8 cellular contexts compared by ENCODE assay signal in the genomic region with DNA sequence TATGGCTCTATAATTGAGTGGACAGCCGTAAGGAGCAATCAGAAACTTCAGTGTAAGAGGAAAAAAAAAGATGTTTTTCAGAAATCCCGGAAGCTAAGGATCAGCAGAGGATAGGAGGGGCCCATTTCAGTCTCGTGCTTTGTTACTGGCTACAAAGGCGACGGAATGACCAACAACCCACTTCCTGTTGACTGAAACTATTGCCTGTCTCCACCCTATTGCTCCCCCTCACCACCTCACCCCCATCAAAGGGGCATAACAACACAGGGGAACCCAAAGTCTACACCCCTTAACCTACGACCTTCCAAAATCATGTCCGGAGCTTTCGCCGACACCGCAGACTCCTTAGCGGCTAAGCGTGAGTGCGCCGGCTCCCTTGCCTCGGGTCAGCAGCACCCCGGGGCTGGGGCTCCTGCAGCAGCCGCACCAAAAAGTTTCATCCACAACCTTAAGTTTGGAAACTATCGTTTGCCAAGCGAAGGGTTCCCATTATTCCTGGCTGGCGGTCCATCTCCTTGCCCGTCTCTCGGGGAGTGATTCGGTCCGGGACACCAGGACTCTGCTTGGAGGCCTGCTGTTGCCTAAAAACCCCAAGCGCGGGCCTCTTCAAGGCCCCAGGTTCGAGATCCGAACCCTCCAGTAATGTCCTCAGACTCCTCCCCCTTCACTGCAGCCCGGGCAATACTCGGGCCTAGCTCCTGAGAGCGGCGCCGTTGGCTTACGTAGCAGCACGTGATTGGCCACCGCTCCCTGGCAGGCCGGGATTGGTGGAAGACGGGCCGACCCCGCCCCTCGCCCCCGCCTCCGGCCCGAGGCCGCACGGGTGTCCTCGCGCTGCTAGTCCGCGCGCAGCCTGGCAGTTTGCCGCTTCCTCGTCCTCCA. TPM values are rescaled to one million over a fixed set of nuclear protein-coding genes. Genes with fewer than 3 reads are reported as not detected.
A peak's percentile ranks its signal among the peaks of the same experiment; 100 is the strongest.
DNase-seq lines count a peak whose midpoint lies in the region; TF ChIP-seq lines count a peak whose summit lies in the region.

A gene (plus strand): TSS at position 840 of the 882 bp plus-strand sequence. CDS start 53 bp downstream, outside the sequence.

- H3K27me3 ChIP-seq in H9 (ENCODE audit: insufficient read depth, low read length), result no peaks in the 10 kb centered on the region
- H3K27me3 ChIP-seq in MG63, result no peaks in the 10 kb centered on the region

- H3K23ac ChIP-seq in H9 (ENCODE audit: insufficient read length, low read depth, low read length), result no peak within 1 kb of the TSS

- H3K14ac ChIP-seq in H9 (ENCODE audit: insufficient read depth, low read length), result peak within 1 kb of the TSS; percentile 90

- no peak within 1 kb of the TSS for H4K8ac ChIP-seq in H9 (replicated peaks; ENCODE audit: insufficient read length, low read depth, low read length)

- H3T11ph ChIP-seq in H9 (ENCODE audit: low read length), result no peak within 1 kb of the TSS

- H2AK5ac ChIP-seq in H9 (ENCODE audit: insufficient read length, low read length), result no peak within 1 kb of the TSS

- peaks cover 10% of the 10 kb centered on the region for H3K23me2 ChIP-seq in H9 (ENCODE audit: insufficient read length, low read depth, low read length, poor library complexity, severe bottlenecking)

- H3K56ac ChIP-seq in H9 (ENCODE audit: insufficient read length, low read depth, low read length), result peak within 1 kb of the TSS; percentile 5

- H3K4me3 ChIP-seq in MG63 (peak within 1 kb of the TSS; percentile 84), fibroblast of the aortic adventitia (ENCODE audit: low read depth, low read length) (peak within 1 kb of the TSS; percentile 93)

- no peaks in the 10 kb centered on the region for H4K20me1 ChIP-seq in H9 (ENCODE audit: control insufficient read depth, insufficient read depth, insufficient read length)

- H3K4me3 Mint-ChIP-seq in H9, result peak within 1 kb of the TSS; percentile 94 to 98
- H3K4me3 Mint-ChIP-seq in nephron, result peak within 1 kb of the TSS; percentile 97 to 99 (median 98)
- H3K4me3 Mint-ChIP-seq in stimulated activated naive CD8-positive, alpha-beta T cell treated with anti-CD3 and anti-CD28 coated beads, Interleukin-15, Interleukin-2, amounts not matched to agents 100 ng/mL and 50 ng/mL, for 24 hours, result peak within 1 kb of the TSS; percentile 98

- no peaks in the 10 kb centered on the region for H3K9me3 ChIP-seq in H9 (ENCODE audit: control insufficient read depth, low read depth, low read length)
- no peaks in the 10 kb centered on the region for H3K9me3 ChIP-seq in MG63

- H3K4ac ChIP-seq in H9 (ENCODE audit: low read depth, low read length), result no peak within 1 kb of the TSS; the same call in 1 of the 2 replicates

- H3K36me3 Mint-ChIP-seq in H9 (ENCODE audit: insufficient read depth in 1 of 3, low read depth in 3 of 3), result peaks cover 2 to 5% (median 3%) of the 10 kb centered on the region in 3 experiments; a peak in 5 of 7 replicates
- peaks cover 2% of the 10 kb centered on the region for H3K36me3 Mint-ChIP-seq in nephron (ENCODE audit: low read depth)
- peaks cover 20% of the 10 kb centered on the region for H3K36me3 Mint-ChIP-seq in stimulated activated naive CD8-positive, alpha-beta T cell treated with anti-CD3 and anti-CD28 coated beads, Interleukin-15, Interleukin-2, amounts not matched to agents 100 ng/mL and 50 ng/mL, for 24 hours (ENCODE audit: low read depth)

- peaks cover 3% of the 10 kb centered on the region; the same call in 1 of the 2 replicates for H3K36me3 ChIP-seq in MG63

- H2BK15ac ChIP-seq in H9 (ENCODE audit: low read depth, low read length), result no peak within 1 kb of the TSS

- H3K4me2 ChIP-seq in H9 (ENCODE audit: insufficient read depth, insufficient read length, low read length), result peak within 1 kb of the TSS; percentile 97

- H3K79me1 ChIP-seq in H9 (ENCODE audit: insufficient read depth, low read depth, low read length, poor library complexity, severe bottlenecking), result peaks cover 4% of the 10 kb centered on the region

- H3K79me2 ChIP-seq in H9 (ENCODE audit: insufficient read depth, low read length), result peaks cover 34% of the 10 kb centered on the region

- DNase-seq in ELR (ENCODE audit: low read depth), result peak; percentile 98
- DNase-seq in H9, result peak; percentile 99
- DNase-seq in MG63, result peak; percentile 99
- DNase-seq in SHP77 treated with DMSO at 0.1 percent for 48 hours (lab: John Stamatoyannopoulos, UW), result peak; percentile 98
- DNase-seq in activated effector memory CD4-positive, alpha-beta T cell treated with anti-CD3 and anti-CD28 coated beads, Interleukin-2, amount 50 U/mL, for 16 hours, result peak; percentile 99
- DNase-seq in fibroblast of the aortic adventitia (ENCODE audit: low read depth), result peak; percentile 98

- H2BK120ac ChIP-seq in H9 (ENCODE audit: low read depth, low read length, poor library complexity, severe bottlenecking), result peak within 1 kb of the TSS; percentile 52

- H4K5ac ChIP-seq in H9 (ENCODE audit: insufficient read length, low read depth, low read length), result peak within 1 kb of the TSS; percentile 17

- no peak within 1 kb of the TSS for H2BK12ac ChIP-seq in H9 (ENCODE audit: insufficient read length, low read depth, low read length)

- no peak for TF ChIP-seq CTCF in H9 (conservative IDR thresholded peaks at IDR 0.05)
- TF ChIP-seq CTCF in fibroblast of the aortic adventitia (IDR thresholded peaks at IDR 0.05; ENCODE audit: insufficient read depth, low read length), result no peak
- TF ChIP-seq CTCF in nephron (IDR thresholded peaks at IDR 0.05; ENCODE audit: unreplicated experiment in 3 of 3), result no peak

- H3K18ac ChIP-seq in H9 (ENCODE audit: insufficient read length, low read depth, low read length), result peak within 1 kb of the TSS; percentile 83

- peaks cover 0 to 4% of the 10 kb centered on the region in 2 experiments; a peak in 3 of 5 replicates for H3K9me3 Mint-ChIP-seq in H9
- no peaks in the 10 kb centered on the region for H3K9me3 Mint-ChIP-seq in nephron
- no peaks in the 10 kb centered on the region for H3K9me3 Mint-ChIP-seq in stimulated activated naive CD8-positive, alpha-beta T cell treated with anti-CD3 and anti-CD28 coated beads, Interleukin-15, Interleukin-2, amounts not matched to agents 100 ng/mL and 50 ng/mL, for 24 hours

- H3K4me1 Mint-ChIP-seq in H9, result peaks cover 45 to 52% of the 10 kb centered on the region in 2 experiments
- H3K4me1 Mint-ChIP-seq in nephron, result peaks cover 39% of the 10 kb centered on the region
- H3K4me1 Mint-ChIP-seq in stimulated activated naive CD8-positive, alpha-beta T cell treated with anti-CD3 and anti-CD28 coated beads, Interleukin-15, Interleukin-2, amounts not matched to agents 100 ng/mL and 50 ng/mL, for 24 hours (ENCODE audit: low read depth), result peaks cover 73% of the 10 kb centered on the region

- H3K4me1 ChIP-seq in H9 (ENCODE audit: insufficient read depth, low read length), result no peaks in the 10 kb centered on the region; the same call in 1 of the 2 replicates

- H3K27me3 Mint-ChIP-seq in H9 (ENCODE audit: low read depth) (no peaks in the 10 kb centered on the region), nephron (ENCODE audit: low read depth) (no peaks in the 10 kb centered on the region)
- H3K27me3 Mint-ChIP-seq in stimulated activated naive CD8-positive, alpha-beta T cell treated with anti-CD3 and anti-CD28 coated beads, Interleukin-15, Interleukin-2, amounts not matched to agents 100 ng/mL and 50 ng/mL, for 24 hours, result no peaks in the 10 kb centered on the region

- peak within 1 kb of the TSS; percentile 72 for H3K27ac ChIP-seq in H9 (ENCODE audit: insufficient read length, low read depth, low read length)

- H3K9ac ChIP-seq in H9 (ENCODE audit: extremely low read depth, insufficient read length, low read length), result peak within 1 kb of the TSS; percentile 88

- H2BK5ac ChIP-seq in H9 (ENCODE audit: insufficient read length, low read length), result peak within 1 kb of the TSS; percentile 5

- WGBS in H9 (ENCODE audit: extremely low coverage, insufficient read length, low lambda C conversion rate), result no CpG with 5 or more reads among the region's 53 CpGs

- no peak within 1 kb of the TSS for H2AFZ ChIP-seq in H9 (ENCODE audit: low read length)

- H3K27ac Mint-ChIP-seq in H9 (peak within 1 kb of the TSS; percentile 99 to 100 (median 99)), nephron (peak within 1 kb of the TSS; percentile 99 to 100 (median 100))
- H3K27ac Mint-ChIP-seq in stimulated activated naive CD8-positive, alpha-beta T cell treated with anti-CD3 and anti-CD28 coated beads, Interleukin-15, Interleukin-2, amounts not matched to agents 100 ng/mL and 50 ng/mL, for 24 hours, result peak within 1 kb of the TSS; percentile 99

- no peak within 1 kb of the TSS for H4K91ac ChIP-seq in H9 (ENCODE audit: insufficient read length, low read depth, low read length)

- H2BK20ac ChIP-seq in H9 (ENCODE audit: low read depth, low read length, poor library complexity, severe bottlenecking), result no peak within 1 kb of the TSS

RNA-seq across cellular contexts. Expression of the gene that starts here (rescaled TPM):
- 60.0 and 63.5 TPM in 2 replicates for total RNA-seq in H9 (2021)
- 33.9 and 43.6 TPM in 2 replicates for total RNA-seq in MG63 (2014; rRNA removed; shearing (Covaris generic); ENCODE audit: low replicate concordance)
- total RNA-seq in fibroblast of the aortic adventitia (ENCODE audit: low replicate concordance), result 65.7 and 148 TPM in 2 replicates

Comparison
In these comparisons a context has a peak if more than half of its experiments do, and no peak if none do; other contexts are left out.
1. Peak in every context shown above with its lines: DNase-seq, H3K4me3 ChIP-seq and H3K27ac ChIP-seq.